In the genomic region with DNA sequence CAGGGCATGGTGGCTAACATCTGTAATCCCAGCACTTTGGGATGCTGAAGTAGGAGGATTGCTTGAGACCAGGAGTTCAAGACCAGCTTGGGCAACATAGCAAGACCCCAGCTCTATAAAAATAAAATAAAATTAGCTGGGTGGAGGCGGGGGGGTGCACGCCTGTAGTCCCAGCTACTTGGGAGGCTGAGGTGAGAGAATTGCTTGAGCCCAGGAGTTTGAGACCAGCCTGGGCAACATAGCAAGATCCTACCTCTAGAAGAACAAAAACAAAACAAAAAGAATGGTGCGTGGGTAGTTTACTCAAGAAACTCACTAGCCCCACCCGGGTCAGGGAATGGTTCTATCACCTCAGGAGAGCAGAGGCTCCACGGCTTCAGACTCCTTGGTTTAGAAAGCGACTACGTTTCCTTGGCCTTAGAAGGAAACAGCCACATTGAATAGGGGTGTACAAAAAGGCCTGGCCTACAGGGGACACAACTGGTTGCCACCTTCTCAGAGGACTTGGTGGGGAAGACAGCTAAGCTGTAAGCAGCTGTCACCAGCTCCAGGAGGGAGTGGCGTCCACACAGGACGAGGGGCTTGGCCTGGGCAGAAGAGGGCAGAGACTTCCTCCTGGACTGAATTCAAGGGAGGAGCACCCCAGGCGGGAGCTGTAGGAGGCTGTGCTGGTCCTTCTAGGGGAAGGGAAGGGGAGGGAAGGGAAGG, we compare ENCODE assay signal across 7 cellular contexts. TPM values are rescaled to one million over a fixed set of nuclear protein-coding genes. Genes with fewer than 3 reads are reported as not detected.
DNase-seq lines count a peak whose midpoint lies in the region; ATAC-seq and TF ChIP-seq lines count a peak whose summit lies in the region.
"Had no signal": no experiment of that assay in that cellular context is flagged by ENCODE, and none has a peak within 500 bp of the region (broad histone marks: within the 10 kb centered on the region; RNA-seq: fewer than 3 reads in every experiment).

No MANE protein-coding gene starts in this region.

- CTCF ChIA-PET in RWPE1 (lab: Yijun Ruan, JAX), result interaction anchor here (0.5 to 1.5 kb wide), 11 partner anchors 10 to 236 kb away, joined by 3 to 6 read pairs (median 4); no protein-coding TSS in a partner anchor

- H3K27me3 ChIP-seq in cardiac muscle cell, result no peaks in the 10 kb centered on the region

- TF ChIP-seq CTCF in GM12875 (IDR thresholded peaks at IDR 0.05; ENCODE audit: borderline replicate concordance, insufficient read depth, low read depth, low read length) (no peak), RWPE1 (conservative IDR thresholded peaks at IDR 0.05; ENCODE audit: low read depth) (no peak), cardiac muscle cell (IDR thresholded peaks at IDR 0.05; ENCODE audit: low read depth, low read length) (no peak)

- peaks cover 6% of the 10 kb centered on the region for H3K4me1 ChIP-seq in cardiac muscle cell (ENCODE audit: low read depth)

- no peaks in the 10 kb centered on the region for H3K36me3 ChIP-seq in cardiac muscle cell

- H3K4me3 ChIP-seq in GM12875 (ENCODE audit: low read depth, low read length), result peak overlapping the region; percentile 69
- peak overlapping the region; percentile 47 for H3K4me3 ChIP-seq in cardiac muscle cell

- no peak for ATAC-seq in HG03521 (IDR thresholded peaks at IDR 0.05; ENCODE audit: unreplicated experiment)

- H3K9me3 ChIP-seq in cardiac muscle cell (ENCODE audit: low read depth), result no peaks in the 10 kb centered on the region

- DNase-seq in RWPE1 (ENCODE audit: low spot score) (no peak), cardiac muscle cell (ENCODE audit: low read depth in 1 of 2, low spot score in 1 of 2) (no peak), NCI-H1105 treated with DMSO at 0.1 percent for 48 hours (lab: John Stamatoyannopoulos, UW) (no peak)
- no peak for DNase-seq in activated CD4-positive, CD25-positive, alpha-beta regulatory T cell treated with anti-CD3 and anti-CD28 coated beads, Interleukin-2, amount 50 U/mL, for 72 hours

- H3K27ac ChIP-seq in RWPE1 (peak overlapping the region; percentile 81), cardiac muscle cell (no peak overlapping the region)

- POLR2A ChIA-PET in RWPE1 (lab: Yijun Ruan, JAX; ENCODE audit: low non-redundant PET), result no interaction called here

RNA-seq across cellular contexts. Expression of gene TK1, which starts 0.7 kb away (rescaled TPM):
- 21.1 and 35.4 TPM in 2 replicates for total RNA-seq in cardiac muscle cell
- 40.8 and 57.5 TPM in 2 replicates for polyA plus RNA-seq in cardiac muscle cell

RNA-seq across cellular contexts. Expression of gene AFMID, which starts 1.0 kb away (rescaled TPM):
- 47.7 and 85.8 TPM in 2 replicates for total RNA-seq in cardiac muscle cell
- polyA plus RNA-seq in cardiac muscle cell, result 23.6 and 40.1 TPM in 2 replicates

RNA-seq across cellular contexts. Expression of gene SYNGR2, which starts 17.8 kb away (rescaled TPM):
- 107 and 126 TPM in 2 replicates for total RNA-seq in cardiac muscle cell
- 262 and 269 TPM in 2 replicates for polyA plus RNA-seq in cardiac muscle cell

RNA-seq across cellular contexts. Expression of gene BIRC5, which starts 27.9 kb away (rescaled TPM):
- 15.0 and 65.2 TPM in 2 replicates for total RNA-seq in cardiac muscle cell
- polyA plus RNA-seq in cardiac muscle cell, result 17.7 and 112 TPM in 2 replicates

RNA-seq across cellular contexts. Expression of gene C17orf99, which starts 40.0 kb away (rescaled TPM):
- total RNA-seq in cardiac muscle cell, result not detected in 2 replicates
- polyA plus RNA-seq in cardiac muscle cell, result not detected in 2 replicates
- polyA plus RNA-seq: adipose tissue had no signal
